25 cellular contexts compared by ENCODE assay signal in genomic region chr1:70033934-70034333, GRCh38.
"Had no signal": no experiment of that assay in that cellular context is flagged by ENCODE, and none has a peak within 500 bp of the region (broad histone marks: within the 10 kb centered on the region; RNA-seq: fewer than 3 reads in every experiment).

No MANE protein-coding gene starts in this region.

- H2AFZ ChIP-seq: hepatocyte had no signal

- H3K27ac ChIP-seq: epithelial cell of prostate, gastroesophageal sphincter, heart left ventricle, hepatocyte, lower lobe of right lung, ovary, psoas muscle, skin epidermis, spleen, testis, tibial artery had no signal

- H3K4me1 ChIP-seq: gastroesophageal sphincter, heart left ventricle, lower lobe of right lung, psoas muscle, spleen, testis, tibial artery had no signal

- DNase-seq: dorsolateral prefrontal cortex; effector CD4-positive, alpha-beta T cell; heart left ventricle; immature natural killer cell; left ventricle myocardium superior; lower lobe of right lung; naive thymus-derived CD8-positive, alpha-beta T cell; occipital lobe; ovary; posterior cingulate gyrus; psoas muscle; right cardiac atrium; spleen; stimulated activated CD4-positive, alpha-beta T cell treated with anti-CD3 and anti-CD28 coated beads, Interleukin-4, amount 100 ng/mL, for 4 hours; stimulated activated naive CD8-positive, alpha-beta T cell treated with anti-CD3 and anti-CD28 coated beads, Interleukin-15, Interleukin-2, amounts not matched to agents 100 U/mL and 50 U/mL, for 24 hours; substantia nigra; testis; tibial artery had no signal

- H3K4me3 ChIP-seq: dorsolateral prefrontal cortex, gastroesophageal sphincter, heart left ventricle, hepatocyte, lower lobe of right lung, ovary, psoas muscle, skin epidermis, spleen, testis, tibial artery had no signal

- ATAC-seq: esophagus mucosa; gastroesophageal sphincter; heart left ventricle; lower lobe of right lung; naive thymus-derived CD8-positive, alpha-beta T cell; psoas muscle; right cardiac atrium; stimulated activated memory B cell treated with anti-CD40 and anti-IgM and Interleukin-4, amounts not matched to agents 10 μg/mL and 1 μg/mL and 100 μg/mL, for 72 hours; stimulated activated naive CD8-positive, alpha-beta T cell treated with anti-CD3 and anti-CD28 coated beads, Interleukin-15, Interleukin-2, amounts not matched to agents 100 U/mL and 50 U/mL, for 24 hours had no signal

- H3K4me2 ChIP-seq: hepatocyte had no signal

- H3K79me2 ChIP-seq: hepatocyte had no signal

- H3K9me3 ChIP-seq: gastroesophageal sphincter, heart left ventricle, lower lobe of right lung, ovary, psoas muscle, spleen, testis, tibial artery had no signal

- H3K27me3 ChIP-seq: dorsolateral prefrontal cortex, gastroesophageal sphincter, heart left ventricle, hepatocyte, ovary, spleen, testis, tibial artery had no signal

- H3K36me3 ChIP-seq: gastroesophageal sphincter, heart left ventricle, lower lobe of right lung, ovary, spleen, tibial artery had no signal

- FAIRE-seq: colon had no signal
